Comparison of ENCODE assay signal across 18 cellular contexts in the genomic region with DNA sequence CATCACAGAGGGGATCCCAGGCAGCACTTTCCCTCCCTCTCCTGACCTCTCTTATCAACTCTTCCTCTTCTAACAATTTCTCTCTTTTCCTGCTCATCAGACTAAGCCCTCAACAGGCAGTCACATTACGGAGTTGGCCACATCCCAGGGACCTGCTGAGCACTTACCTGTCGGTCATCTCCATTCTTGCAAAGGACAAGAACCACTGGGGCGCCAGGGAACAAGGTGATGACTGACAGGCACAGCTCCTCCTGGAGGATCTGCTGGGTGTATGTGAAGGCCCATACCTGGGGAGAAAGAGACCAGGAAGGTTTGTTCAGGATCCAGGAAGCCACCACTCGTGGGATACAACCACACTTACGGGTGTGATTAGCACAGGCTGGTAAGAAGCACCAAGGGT.
"Had no signal": no experiment of that assay in that cellular context is flagged by ENCODE, and none has a peak within 500 bp of the region (broad histone marks: within the 10 kb centered on the region; RNA-seq: fewer than 3 reads in every experiment).

No MANE protein-coding gene starts in this region.

- H3K36me3 ChIP-seq: SJSA1 had no signal

- H3K4me1 ChIP-seq: SJSA1 had no signal

- H3K27ac ChIP-seq: SJSA1, SK-N-MC had no signal

- H3K9me3 ChIP-seq: SJSA1 had no signal

- DNase-seq: KBM-7, MV-4-11, NCI-H1048, NCI-H1105, NCI-H1417, NCI-H1436 treated with DMSO at 0.1 percent for 48 hours, NCI-H1694, NCI-H187 treated with DMSO at 0.1 percent for 48 hours, NCI-H2029 treated with DMSO at 0.1 percent for 48 hours, NCI-H2227 treated with DMSO at 0.1 percent for 48 hours, NCI-H524, NCI-H526 treated with DMSO at 0.1 percent for 48 hours, NCI-H748 treated with DMSO at 0.1 percent for 48 hours, Right ventricle myocardium superior, RPMI8226, SIG-M5 had no signal

- H3K27me3 ChIP-seq: SJSA1 had no signal

- H3K4me3 ChIP-seq: SJSA1, SK-N-MC had no signal
